In the genomic region with DNA sequence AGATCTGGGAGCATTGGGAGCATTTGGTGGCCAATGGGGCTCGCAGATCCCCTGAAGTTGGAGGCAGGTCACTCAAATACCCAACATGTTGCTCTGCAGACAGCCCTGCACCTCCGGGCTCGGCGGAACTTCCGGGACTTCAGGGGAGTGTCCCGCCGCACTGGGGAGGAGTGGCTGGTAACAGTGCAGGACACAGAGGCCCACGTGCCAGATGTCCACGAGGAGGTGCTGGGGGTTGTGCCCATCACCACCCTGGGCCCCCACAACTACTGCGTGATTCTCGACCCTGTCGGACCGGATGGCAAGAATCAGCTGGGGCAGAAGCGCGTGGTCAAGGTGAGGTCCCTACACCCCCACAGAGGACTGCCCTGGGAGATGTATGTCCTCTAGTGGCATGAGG, we compare ENCODE assay signal across 27 cellular contexts.
"Had no signal": no experiment of that assay in that cellular context is flagged by ENCODE, and none has a peak within 500 bp of the region (broad histone marks: within the 10 kb centered on the region; RNA-seq: fewer than 3 reads in every experiment).

No MANE protein-coding gene starts in this region.

- ATAC-seq: activated T-cell treated with anti-CD3 and anti-CD28 coated beads, Interleukin-2, amount 50 U/mL, for 72 hours had no signal

- H3K4me3 ChIP-seq: cardiac muscle cell, MG63, Peyer's patch, SJSA1 had no signal

- DNase-seq: activated B cell treated with CpG ODN at 0.5 μM for 24 hours; activated CD4-positive, alpha-beta T cell treated with anti-CD3 and anti-CD28 coated beads for 1 hour; activated CD4-positive, alpha-beta T cell treated with anti-CD3 and anti-CD28 coated beads, Interleukin-2, amount 10 ng/mL, durations not matched to agents 24 days and 14 days; activated CD4-positive, alpha-beta T cell treated with anti-CD3 and anti-CD28 coated beads, Interleukin-2, amount 50 U/mL, for 48 hours; activated CD8-positive, alpha-beta memory T cell treated with anti-CD3 and anti-CD28 coated beads for 24 hours; activated gamma-delta T cell treated with Interleukin-2 at 50 U/mL for 16 hours; activated naive CD4-positive, alpha-beta T cell treated with anti-CD3 and anti-CD28 coated beads, Interleukin-2, amount 10 ng/mL, durations not matched to agents 7 days and 5 days; activated naive CD8-positive, alpha-beta T cell treated with anti-CD3 and anti-CD28 coated beads for 36 hours; activated T-cell treated with anti-CD3 and anti-CD28 coated beads, Interleukin-2, amount 50 U/mL, for 72 hours; brain microvascular endothelial cell; MG63; MV-4-11; NCI-H1092 treated with DMSO at 0.1 percent for 48 hours; NCI-H1417 treated with DMSO at 0.1 percent for 48 hours; NCI-H1694; NCI-H2029; NCI-H510A treated with DMSO at 0.1 percent for 48 hours; NCI-H69; NK-92 treated with Interleukin-12 subunit alpha and Interleukin-12 subunit beta, amount 100 ng/mL, for 24 hours; Peyer's patch; SHP77; T-helper 9 cell had no signal

- H3K27ac Mint-ChIP-seq: activated B cell treated with CpG ODN at 0.5 μM for 24 hours; activated CD4-positive, alpha-beta T cell treated with anti-CD3 and anti-CD28 coated beads, Interleukin-2, amount 10 ng/mL, durations not matched to agents 24 days and 14 days; activated naive CD8-positive, alpha-beta T cell treated with anti-CD3 and anti-CD28 coated beads for 36 hours; activated T-cell treated with anti-CD3 and anti-CD28 coated beads, Interleukin-2, amount 50 U/mL, for 72 hours; activated T-helper 2 cell treated with anti-CD3 and anti-CD28 coated beads, Interferon-gamma antibody, Interleukin-2, Interleukin-4, amounts not matched to agents 10 μg/mL and 5 μg/mL and 100 μg/mL, durations not matched to agents 14 hours and 24 hours and 36 hours; T-helper 1 cell treated with Interleukin-12 subunit alpha and Interleukin-12 subunit beta and Interleukin-4 antibody, amounts not matched to agents 30 μg/mL and 1 μg/mL, for 36 hours had no signal

- H3K9me3 ChIP-seq: MG63, Peyer's patch, SJSA1 had no signal

- H3K27ac ChIP-seq: brain microvascular endothelial cell, cardiac muscle cell, Peyer's patch, RWPE1, SJSA1 had no signal

- H3K9me3 Mint-ChIP-seq: activated B cell treated with CpG ODN at 0.5 μM for 24 hours; activated CD4-positive, alpha-beta T cell treated with anti-CD3 and anti-CD28 coated beads, Interleukin-2, amount 10 ng/mL, durations not matched to agents 24 days and 14 days; activated naive CD4-positive, alpha-beta T cell treated with anti-CD3 and anti-CD28 coated beads, Interleukin-2, amount 10 ng/mL, durations not matched to agents 7 days and 5 days; activated naive CD8-positive, alpha-beta T cell treated with anti-CD3 and anti-CD28 coated beads for 36 hours; activated T-cell treated with anti-CD3 and anti-CD28 coated beads, Interleukin-2, amount 50 U/mL, for 72 hours; activated T-helper 2 cell treated with anti-CD3 and anti-CD28 coated beads, Interferon-gamma antibody, Interleukin-2, Interleukin-4, amounts not matched to agents 10 μg/mL and 5 μg/mL and 100 μg/mL, durations not matched to agents 14 hours and 24 hours and 36 hours; T-helper 1 cell treated with Interleukin-12 subunit alpha and Interleukin-12 subunit beta and Interleukin-4 antibody, amounts not matched to agents 30 μg/mL and 1 μg/mL, for 36 hours had no signal

- H3K27me3 Mint-ChIP-seq: activated B cell treated with CpG ODN at 0.5 μM for 24 hours; activated CD4-positive, alpha-beta T cell treated with anti-CD3 and anti-CD28 coated beads, Interleukin-2, amount 10 ng/mL, durations not matched to agents 24 days and 14 days; activated naive CD4-positive, alpha-beta T cell treated with anti-CD3 and anti-CD28 coated beads, Interleukin-2, amount 10 ng/mL, durations not matched to agents 7 days and 5 days; activated naive CD8-positive, alpha-beta T cell treated with anti-CD3 and anti-CD28 coated beads for 36 hours had no signal

- H3K4me1 Mint-ChIP-seq: activated B cell treated with CpG ODN at 0.5 μM for 24 hours had no signal

- H3K36me3 ChIP-seq: cardiac muscle cell had no signal

- H3K27me3 ChIP-seq: brain microvascular endothelial cell, cardiac muscle cell, MG63, Peyer's patch, SJSA1 had no signal

- H3K4me1 ChIP-seq: Peyer's patch, SJSA1 had no signal

- H3K4me3 Mint-ChIP-seq: activated B cell treated with CpG ODN at 0.5 μM for 24 hours; activated CD4-positive, alpha-beta T cell treated with anti-CD3 and anti-CD28 coated beads, Interleukin-2, amount 10 ng/mL, durations not matched to agents 24 days and 14 days; activated naive CD4-positive, alpha-beta T cell treated with anti-CD3 and anti-CD28 coated beads, Interleukin-2, amount 10 ng/mL, durations not matched to agents 7 days and 5 days; activated naive CD8-positive, alpha-beta T cell treated with anti-CD3 and anti-CD28 coated beads for 36 hours; activated T-cell treated with anti-CD3 and anti-CD28 coated beads, Interleukin-2, amount 50 U/mL, for 72 hours; T-helper 1 cell treated with Interleukin-12 subunit alpha and Interleukin-12 subunit beta and Interleukin-4 antibody, amounts not matched to agents 30 μg/mL and 1 μg/mL, for 36 hours had no signal
